ENCODE assay signal across 19 cellular contexts in genomic region chr1:3014443-3015268, GRCh38. TPM values are rescaled to one million over a fixed set of nuclear protein-coding genes. Genes with fewer than 3 reads are reported as not detected.
DNase-seq lines count a peak whose midpoint lies in the region; ATAC-seq and TF ChIP-seq lines count a peak whose summit lies in the region.
"Had no signal": no experiment of that assay in that cellular context is flagged by ENCODE, and none has a peak within 500 bp of the region (broad histone marks: within the 10 kb centered on the region; RNA-seq: fewer than 3 reads in every experiment).

No MANE protein-coding gene starts in this region.

- H3K27ac ChIP-seq in Karpas-422 (ENCODE audit: low read length) (no peak overlapping the region), left lung (no peak overlapping the region)
- H3K27ac ChIP-seq: C4-2B had no signal

- peak; percentile 17 for DNase-seq in activated naive CD8-positive, alpha-beta T cell treated with anti-CD3 and anti-CD28 coated beads, Interleukin-2, amount 10 ng/mL, durations not matched to agents 7 days and 5 days
- no peak for DNase-seq in activated naive CD8-positive, alpha-beta T cell treated with anti-CD3 and anti-CD28 coated beads for 36 hours
- DNase-seq in Karpas-422 (peak; percentile 27), left lung (peak; percentile 8 to 66), posterior vena cava (ENCODE audit: low spot score) (peak; percentile 72), SIG-M5 (lab: John Stamatoyannopoulos, UW) (no peak), NOMO-1 (lab: John Stamatoyannopoulos, UW; ENCODE audit: unreplicated experiment in 2 of 2) (no peak), NCI-H69 (lab: John Stamatoyannopoulos, UW) (no peak)
- DNase-seq: GF-D8; KBM-7; NCI-H1436; NCI-H2029; NCI-H2171; NCI-H446; NK-92 treated with Interleukin-12 subunit alpha and Interleukin-12 subunit beta, amount 100 ng/mL, for 24 hours; OCI-M1 had no signal

- no peak overlapping the region for H2AFZ ChIP-seq in Karpas-422 (ENCODE audit: low read length)

- no peaks in the 10 kb centered on the region for H3K79me2 ChIP-seq in Karpas-422 (ENCODE audit: low read length)

- POLR2A ChIA-PET in activated naive CD8-positive, alpha-beta T cell treated with anti-CD3 and anti-CD28 coated beads, Interleukin-2, amount 10 ng/mL, durations not matched to agents 7 days and 5 days (lab: Charles Lee) = no interaction called here

- H3K27me3 ChIP-seq in Karpas-422 (ENCODE audit: low read length) (no peaks in the 10 kb centered on the region), left lung (peaks cover 9 to 79% of the 10 kb centered on the region in 2 donors)

- TF ChIP-seq CTCF in left lung (IDR thresholded peaks at IDR 0.05) = no peak

- H3K4me3 Mint-ChIP-seq in activated naive CD8-positive, alpha-beta T cell treated with anti-CD3 and anti-CD28 coated beads, Interleukin-2, amount 10 ng/mL, durations not matched to agents 7 days and 5 days = no peak overlapping the region
- no peak overlapping the region for H3K4me3 Mint-ChIP-seq in activated naive CD8-positive, alpha-beta T cell treated with anti-CD3 and anti-CD28 coated beads for 36 hours

- no peaks in the 10 kb centered on the region for H3K4me1 Mint-ChIP-seq in activated naive CD8-positive, alpha-beta T cell treated with anti-CD3 and anti-CD28 coated beads, Interleukin-2, amount 10 ng/mL, durations not matched to agents 7 days and 5 days
- H3K4me1 Mint-ChIP-seq in activated naive CD8-positive, alpha-beta T cell treated with anti-CD3 and anti-CD28 coated beads for 36 hours = peaks cover 2% of the 10 kb centered on the region

- no peak overlapping the region for H3K9ac ChIP-seq in Karpas-422 (ENCODE audit: low read length)

- H3K27ac Mint-ChIP-seq in activated naive CD8-positive, alpha-beta T cell treated with anti-CD3 and anti-CD28 coated beads, Interleukin-2, amount 10 ng/mL, durations not matched to agents 7 days and 5 days = no peak overlapping the region
- no peak overlapping the region for H3K27ac Mint-ChIP-seq in activated naive CD8-positive, alpha-beta T cell treated with anti-CD3 and anti-CD28 coated beads for 36 hours

- H3K4me1 ChIP-seq in Karpas-422 (ENCODE audit: low read length) = no peaks in the 10 kb centered on the region
- peaks cover 0 to 7% of the 10 kb centered on the region in 2 donors for H3K4me1 ChIP-seq in left lung

- H3K36me3 Mint-ChIP-seq in activated naive CD8-positive, alpha-beta T cell treated with anti-CD3 and anti-CD28 coated beads, Interleukin-2, amount 10 ng/mL, durations not matched to agents 7 days and 5 days = no peaks in the 10 kb centered on the region
- no peaks in the 10 kb centered on the region for H3K36me3 Mint-ChIP-seq in activated naive CD8-positive, alpha-beta T cell treated with anti-CD3 and anti-CD28 coated beads for 36 hours

- intact Hi-C loops in left lung (cut with DNase I) (loop anchor here in 1 of 2 donors (5.0 to 10.0 kb wide), 2 partner anchors 270 to 408 kb away; no protein-coding TSS in a partner anchor), posterior vena cava (cut with DNase I) (loop anchor here (2.0 to 5.0 kb wide), 4 partner anchors 268 to 587 kb away; no protein-coding TSS in a partner anchor)

- H3K9me3 Mint-ChIP-seq in activated naive CD8-positive, alpha-beta T cell treated with anti-CD3 and anti-CD28 coated beads, Interleukin-2, amount 10 ng/mL, durations not matched to agents 7 days and 5 days = no peaks in the 10 kb centered on the region
- H3K9me3 Mint-ChIP-seq in activated naive CD8-positive, alpha-beta T cell treated with anti-CD3 and anti-CD28 coated beads for 36 hours = no peaks in the 10 kb centered on the region

- H3K36me3 ChIP-seq in Karpas-422 (ENCODE audit: insufficient read depth, low read length) (no peaks in the 10 kb centered on the region), left lung (no peaks in the 10 kb centered on the region)

- ATAC-seq in activated naive CD8-positive, alpha-beta T cell treated with anti-CD3 and anti-CD28 coated beads, Interleukin-2, amount 10 ng/mL, durations not matched to agents 7 days and 5 days (ENCODE audit: low read depth) = no peak
- no peak for ATAC-seq in left lung

- H3K27me3 Mint-ChIP-seq in activated naive CD8-positive, alpha-beta T cell treated with anti-CD3 and anti-CD28 coated beads, Interleukin-2, amount 10 ng/mL, durations not matched to agents 7 days and 5 days = peaks cover 2% of the 10 kb centered on the region
- peaks cover 21% of the 10 kb centered on the region for H3K27me3 Mint-ChIP-seq in activated naive CD8-positive, alpha-beta T cell treated with anti-CD3 and anti-CD28 coated beads for 36 hours

- no peak overlapping the region for H3K4me3 ChIP-seq in Karpas-422 (ENCODE audit: low read length)
- H3K4me3 ChIP-seq in left lung = no peak overlapping the region

- no peaks in the 10 kb centered on the region for H3K9me2 ChIP-seq in Karpas-422 (replicated peaks; ENCODE audit: insufficient read depth, low read length)

- no peak overlapping the region for H3K4me2 ChIP-seq in Karpas-422 (ENCODE audit: low read depth, low read length, poor library complexity, severe bottlenecking)

- peaks cover 6% of the 10 kb centered on the region; the same call in 1 of the 2 replicates for H4K20me1 ChIP-seq in Karpas-422 (ENCODE audit: insufficient read depth, low read depth, low read length)

- H3K9me3 ChIP-seq in Karpas-422 (ENCODE audit: low read length) = no peaks in the 10 kb centered on the region
- H3K9me3 ChIP-seq in left lung = no peaks in the 10 kb centered on the region

RNA-seq across cellular contexts. Expression of gene ACTRT2, which starts 6.6 kb away (rescaled TPM):
- total RNA-seq in activated naive CD8-positive, alpha-beta T cell treated with anti-CD3 and anti-CD28 coated beads, Interleukin-2, amount 10 ng/mL, durations not matched to agents 7 days and 5 days = not detected
- not detected for total RNA-seq in activated naive CD8-positive, alpha-beta T cell treated with anti-CD3 and anti-CD28 coated beads for 36 hours
- total RNA-seq in Karpas-422 (2014; rRNA removed; shearing (Covaris generic); ENCODE audit: low replicate concordance) = not detected in 2 replicates
- total RNA-seq in left lung (not detected), posterior vena cava (not detected)
- total RNA-seq: Daoy, H1 had no signal

RNA-seq across cellular contexts. Expression of gene PRDM16, which starts 54.3 kb away (rescaled TPM):
- not detected for total RNA-seq in activated naive CD8-positive, alpha-beta T cell treated with anti-CD3 and anti-CD28 coated beads, Interleukin-2, amount 10 ng/mL, durations not matched to agents 7 days and 5 days
- total RNA-seq in activated naive CD8-positive, alpha-beta T cell treated with anti-CD3 and anti-CD28 coated beads for 36 hours = under 1 TPM; 0.06 to 0.12 TPM
- total RNA-seq in Karpas-422 (2014; rRNA removed; shearing (Covaris generic); ENCODE audit: low replicate concordance) = not detected in 2 replicates
- 10 to 100 TPM; 14.9 to 18.0 TPM for total RNA-seq in left lung
- total RNA-seq in posterior vena cava = 10 to 100 TPM; 15.8 to 21.1 TPM

Comparison
In these comparisons a context has a peak if more than half of its experiments do, and no peak if none do; other contexts are left out.
1. DNase-seq: peak in activated naive CD8-positive, alpha-beta T cell treated with anti-CD3 and anti-CD28 coated beads, Interleukin-2, amount 10 ng/mL, durations not matched to agents 7 days and 5 days (single experiment), Karpas-422 (single experiment), left lung (2 of 2) and posterior vena cava (single experiment); none in activated naive CD8-positive, alpha-beta T cell treated with anti-CD3 and anti-CD28 coated beads for 36 hours (single experiment), SIG-M5 (single experiment), NOMO-1 (0 of 2) and NCI-H69 (single experiment).
2. RNA of gene PRDM16, which starts 54.3 kb away (total RNA-seq): 15.8 to 21.1 TPM in posterior vena cava and 14.9 to 18.0 TPM in left lung; 0.06 to 0.12 TPM in activated naive CD8-positive, alpha-beta T cell treated with anti-CD3 and anti-CD28 coated beads for 36 hours, not detected in activated naive CD8-positive, alpha-beta T cell treated with anti-CD3 and anti-CD28 coated beads, Interleukin-2, amount 10 ng/mL, durations not matched to agents 7 days and 5 days and not detected in Karpas-422; every median in the first group is over 10 times any median in the second.